Comparison of ENCODE assay signal across 21 cellular contexts in genomic region chr16:52963471-52963870, GRCh38.
DNase-seq lines count a peak whose midpoint lies in the region; ATAC-seq and TF ChIP-seq lines count a peak whose summit lies in the region.
"Had no signal": no experiment of that assay in that cellular context is flagged by ENCODE, and none has a peak within 500 bp of the region (broad histone marks: within the 10 kb centered on the region; RNA-seq: fewer than 3 reads in every experiment).

No MANE protein-coding gene starts in this region.

- H3K36me3 ChIP-seq in GM23338 (ENCODE audit: insufficient read depth) (no peaks in the 10 kb centered on the region), HUES48 (ENCODE audit: control insufficient read depth, insufficient read depth, low read length) (no peaks in the 10 kb centered on the region)
- H3K36me3 ChIP-seq: Peyer's patch had no signal

- H3K4me2 ChIP-seq in GM23338 = no peak overlapping the region

- DNase-seq in GM23338 (ENCODE audit: low spot score) (peak; percentile 51), left kidney (ENCODE audit: low read depth, low spot score) (peak; percentile 3), mucosa of gallbladder (ENCODE audit: low spot score) (no peak), cardiac septum (ENCODE audit: low spot score) (no peak), T-helper 2 cell (no peak)
- DNase-seq: ACHN, AML-193, COR-L47, DMS153, HCEC 1CT, MV-4-11, NCI-H1417 treated with DMSO at 0.1 percent for 48 hours, NCI-H1930, NCI-H226, NCI-H526, Peyer's patch had no signal

- intact Hi-C loops in cardiac septum (cut with DNase I) = no loop called here

- H3K27ac ChIP-seq in GM23338 (ENCODE audit: low read depth) (no peak overlapping the region), HUES48 (ENCODE audit: low read depth, low read length) (peak overlapping the region; percentile 35)
- H3K27ac ChIP-seq: Peyer's patch had no signal

- H3K27ac Mint-ChIP-seq in GM23338 (peak overlapping the region; percentile 24; the same call in 1 of the 2 replicates), brain (peak overlapping the region in 4 of 5 experiments; percentile 13 to 79 (median 36))
- no peak overlapping the region for H3K27ac Mint-ChIP-seq in activated T-helper 17 cell treated with anti-CD3 and anti-CD28 coated beads, Interleukin-2, amount 50 U/mL, for 72 hours

- H3K79me2 ChIP-seq in GM23338 (replicated peaks; ENCODE audit: insufficient read depth) = no peaks in the 10 kb centered on the region

- H3K4me1 ChIP-seq in GM23338 (ENCODE audit: insufficient read depth) (peaks cover 8% of the 10 kb centered on the region; the same call in 1 of the 2 replicates), HUES48 (ENCODE audit: control insufficient read depth, insufficient read depth, low read length) (peaks cover 8% of the 10 kb centered on the region)
- H3K4me1 ChIP-seq: Peyer's patch had no signal

- H3K27me3 ChIP-seq in GM23338 (ENCODE audit: insufficient read depth) (no peaks in the 10 kb centered on the region), HUES48 (ENCODE audit: control insufficient read depth, insufficient read depth, low read length) (no peaks in the 10 kb centered on the region)
- H3K27me3 ChIP-seq: Peyer's patch had no signal

- H3K9ac ChIP-seq in HUES48 (ENCODE audit: low read depth, low read length) = no peak overlapping the region

- H3K36me3 Mint-ChIP-seq in GM23338 (ENCODE audit: low read depth) (no peaks in the 10 kb centered on the region), brain (no peaks in the 10 kb centered on the region)
- H3K36me3 Mint-ChIP-seq in activated T-helper 17 cell treated with anti-CD3 and anti-CD28 coated beads, Interleukin-2, amount 50 U/mL, for 72 hours (ENCODE audit: low read depth) = no peaks in the 10 kb centered on the region

- no peaks in the 10 kb centered on the region for H3K9me2 ChIP-seq in GM23338 (ENCODE audit: insufficient read depth)

- ATAC-seq in GM23338 = peak; percentile 68
- no peak for ATAC-seq in activated T-helper 17 cell treated with anti-CD3 and anti-CD28 coated beads, Interleukin-2, amount 50 U/mL, for 72 hours (replicated peaks)
- ATAC-seq: K562, Right ventricle myocardium inferior had no signal

- no peaks in the 10 kb centered on the region for H3F3A ChIP-seq in GM23338 (replicated peaks; ENCODE audit: low read depth)

- H4K20me1 ChIP-seq in GM23338 (replicated peaks; ENCODE audit: insufficient read depth) = no peaks in the 10 kb centered on the region

- H3K9me3 ChIP-seq in HUES48 (ENCODE audit: control insufficient read depth, insufficient read depth, low read length) = no peaks in the 10 kb centered on the region
- H3K9me3 ChIP-seq: Peyer's patch had no signal

- H3K4me3 Mint-ChIP-seq in GM23338 (no peak overlapping the region), brain (peak overlapping the region in 3 of 5 experiments; percentile 6 to 40 (median 33))
- H3K4me3 Mint-ChIP-seq in activated T-helper 17 cell treated with anti-CD3 and anti-CD28 coated beads, Interleukin-2, amount 50 U/mL, for 72 hours = no peak overlapping the region

- H2AFZ ChIP-seq in GM23338 = no peak overlapping the region

- TF ChIP-seq CTCF in GM23338 (conservative IDR thresholded peaks at IDR 0.05; ENCODE audit: low read depth in 2 of 2) (no peak), brain (conservative IDR thresholded peaks at IDR 0.05) (no peak)

- no peaks in the 10 kb centered on the region for H3K27me3 Mint-ChIP-seq in GM23338 (ENCODE audit: insufficient read depth, low read depth, poor library complexity)
- H3K27me3 Mint-ChIP-seq in brain = peaks cover 9% of the 10 kb centered on the region
- no peaks in the 10 kb centered on the region for H3K27me3 Mint-ChIP-seq in activated T-helper 17 cell treated with anti-CD3 and anti-CD28 coated beads, Interleukin-2, amount 50 U/mL, for 72 hours

- H3K4me1 Mint-ChIP-seq in GM23338 = peaks cover 18% of the 10 kb centered on the region
- peaks cover 50% of the 10 kb centered on the region for H3K4me1 Mint-ChIP-seq in brain
- no peaks in the 10 kb centered on the region for H3K4me1 Mint-ChIP-seq in activated T-helper 17 cell treated with anti-CD3 and anti-CD28 coated beads, Interleukin-2, amount 50 U/mL, for 72 hours

- no peaks in the 10 kb centered on the region for H3K9me3 Mint-ChIP-seq in GM23338
- peaks cover 0 to 2% (median 0%) of the 10 kb centered on the region in 5 experiments for H3K9me3 Mint-ChIP-seq in brain
- no peaks in the 10 kb centered on the region for H3K9me3 Mint-ChIP-seq in activated T-helper 17 cell treated with anti-CD3 and anti-CD28 coated beads, Interleukin-2, amount 50 U/mL, for 72 hours

- no peak overlapping the region for H3K4me3 ChIP-seq in GM23338
- no peak overlapping the region for H3K4me3 ChIP-seq in HUES48 (ENCODE audit: low read depth, low read length)
- H3K4me3 ChIP-seq: K562, Peyer's patch had no signal

TF ChIP-seq in GM23338, 12 proteins besides CTCF, POLR2A, EP300 and RAD21:
- TF ChIP-seq CREB1 (CRISPR knock-in tag; IDR thresholded peaks at IDR 0.05; ENCODE audit: low read depth) = no peak

Comparison
In these comparisons a context has a peak if more than half of its experiments do, and no peak if none do; other contexts are left out.
1. DNase-seq: peak in GM23338 (single experiment) and left kidney (single experiment); none in mucosa of gallbladder (single experiment), cardiac septum (single experiment) and T-helper 2 cell (0 of 5).
2. H3K4me3 Mint-ChIP-seq: peak in brain (3 of 5); none in GM23338 (single experiment) and activated T-helper 17 cell treated with anti-CD3 and anti-CD28 coated beads, Interleukin-2, amount 50 U/mL, for 72 hours (single experiment).